In the genomic region with DNA sequence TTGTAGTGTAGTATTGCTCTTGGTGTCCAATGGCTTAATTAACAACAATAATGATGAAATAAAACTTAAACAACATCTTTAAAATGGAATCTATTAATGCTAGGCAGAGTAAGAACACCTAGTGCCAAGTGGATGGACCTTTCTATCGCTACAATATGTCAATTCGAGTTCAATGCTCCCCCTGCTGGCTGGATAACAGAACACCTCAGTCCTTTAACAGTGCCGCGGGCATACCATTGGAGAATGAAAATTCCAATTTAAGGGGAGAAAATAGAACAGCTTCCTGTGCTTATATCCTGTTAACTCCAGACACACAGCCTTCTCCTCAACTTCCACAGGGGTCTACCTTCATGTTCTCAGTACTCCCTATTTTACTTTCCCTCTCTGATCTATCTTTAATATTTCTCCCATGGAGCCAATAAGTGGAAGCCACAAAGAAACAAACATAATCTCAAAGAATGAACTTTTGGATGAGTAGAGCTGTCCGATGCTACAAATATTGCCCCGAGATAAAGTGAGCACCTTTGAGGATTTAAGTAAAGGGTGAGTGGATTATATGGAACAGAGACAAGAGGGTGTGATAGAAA, we compare ENCODE assay signal across 8 cellular contexts. TPM values are rescaled to one million over a fixed set of nuclear protein-coding genes. Genes with fewer than 3 reads are reported as not detected.
A peak's percentile ranks its signal among the peaks of the same experiment; 100 is the strongest.
DNase-seq lines count a peak whose midpoint lies in the region; ATAC-seq lines count a peak whose summit lies in the region.

No MANE protein-coding gene starts in this region.

- intact Hi-C loops in posterior vena cava (cut with DNase I) = no loop called here

- DNase-seq in EL = peak; percentile 72
- DNase-seq in HT1080 (ENCODE audit: low read depth) = peak; percentile 53
- peak; percentile 76 for DNase-seq in RKO (ENCODE audit: low spot score)
- DNase-seq in activated T-helper 9 cell treated with anti-CD3 and anti-CD28 coated beads, Interleukin-2, amount 50 U/mL, for 16 hours (ENCODE audit: low read depth) = peak; percentile 25
- DNase-seq in germinal center (ENCODE audit: low spot score) = peak; percentile 40
- DNase-seq in pons (ENCODE audit: low spot score) = peak; percentile 79
- no peak for DNase-seq in posterior vena cava (ENCODE audit: low spot score)

- ATAC-seq in GM21526 (IDR thresholded peaks at IDR 0.05; ENCODE audit: low FRiP score, unreplicated experiment) = peak; percentile 94

RNA-seq across cellular contexts. Expression of a gene that starts 41.4 kb away (rescaled TPM):
- total RNA-seq in HT1080 (2014; rRNA removed; shearing (Covaris generic)) = 0.26 and 0.47 TPM in 2 replicates
- polyA plus RNA-seq in HT1080 (2015; cell fraction: cytosol; rRNA removed) = 2.5 and 3.2 TPM in 2 replicates
- 18.5 and 22.6 TPM in 2 replicates for polyA plus RNA-seq in HT1080 (2015; cell fraction: nucleus; rRNA removed)
- 1,000 to 10,000 TPM in 1 of 2 donors, 100 to 1,000 TPM in 1; 780 to 2,112 TPM for total RNA-seq in posterior vena cava

Comparison
In these comparisons a context has a peak if more than half of its experiments do, and no peak if none do; other contexts are left out.
1. RNA of a gene that starts 41.4 kb away (total RNA-seq): 780 to 2,112 TPM in posterior vena cava; 0.26 to 0.47 TPM in HT1080; every median in the first group is over 100 times any median in the second.